Comparison of ENCODE assay signal across 17 cellular contexts in the genomic region with DNA sequence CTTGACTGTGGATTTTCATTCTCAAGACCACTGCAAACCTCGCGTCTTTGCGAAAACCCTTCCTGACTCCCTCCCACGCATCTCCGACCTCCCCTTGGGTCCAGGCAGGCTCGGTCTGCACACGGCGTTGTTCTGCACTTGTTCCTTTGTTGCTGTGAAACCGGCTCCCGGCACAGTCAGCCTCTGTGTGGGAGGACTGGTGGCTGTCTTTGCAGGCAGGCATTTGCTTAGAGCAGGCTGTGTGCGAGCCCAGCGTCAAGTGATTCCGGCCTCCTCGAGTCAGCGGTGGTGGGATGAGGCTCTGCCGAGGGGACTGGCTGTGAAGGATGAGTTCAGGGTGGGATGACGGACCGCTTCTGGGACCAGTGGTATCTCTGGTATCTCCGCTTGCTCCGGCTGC.
"Had no signal": no experiment of that assay in that cellular context is flagged by ENCODE, and none has a peak within 500 bp of the region (broad histone marks: within the 10 kb centered on the region; RNA-seq: fewer than 3 reads in every experiment).

No MANE protein-coding gene starts in this region.

- H3K27me3 ChIP-seq: right lobe of liver, upper lobe of right lung had no signal

- H3K9me3 ChIP-seq: prostate gland, right lobe of liver, upper lobe of right lung had no signal

- H3K4me1 ChIP-seq: prostate gland, right lobe of liver, upper lobe of right lung had no signal

- H3K36me3 ChIP-seq: cardiac muscle cell, prostate gland, right lobe of liver, upper lobe of right lung had no signal

- ATAC-seq: activated CD8-positive, alpha-beta memory T cell treated with anti-CD3 and anti-CD28 coated beads, Interleukin-2, amount 10 ng/mL, durations not matched to agents 7 days and 5 days; activated T-cell treated with anti-CD3 and anti-CD28 coated beads, Interleukin-2, amount 50 U/mL, for 4 hours; effector memory CD8-positive, alpha-beta T cell; left lobe of liver; right lobe of liver; stimulated activated naive B cell treated with anti-CD40 and anti-IgM and Interleukin-4, amounts not matched to agents 10 μg/mL and 1 μg/mL and 100 μg/mL, for 72 hours; upper lobe of right lung had no signal

- H3K27ac ChIP-seq: cardiac muscle cell, prostate gland, right lobe of liver, upper lobe of right lung had no signal

- DNase-seq: activated CD4-positive, alpha-beta T cell treated with anti-CD3 and anti-CD28 coated beads for 1 hour; activated CD4-positive, alpha-beta T cell treated with anti-CD3 and anti-CD28 coated beads, Interleukin-2, amount 50 U/mL, for 48 hours; activated CD8-positive, alpha-beta memory T cell treated with anti-CD3 and anti-CD28 coated beads, Interleukin-2, amount 10 ng/mL, durations not matched to agents 7 days and 5 days; activated effector memory CD4-positive, alpha-beta T cell treated with anti-CD3 and anti-CD28 coated beads, Interleukin-2, amount 50 U/mL, for 16 hours; activated naive CD8-positive, alpha-beta T cell treated with anti-CD3 and anti-CD28 coated beads for 36 hours; activated T-cell treated with anti-CD3 and anti-CD28 coated beads, Interleukin-2, amount 50 U/mL, for 4 hours; cortex of kidney; effector memory CD8-positive, alpha-beta T cell; mesendoderm; right lobe of liver; stimulated activated CD4-positive, alpha-beta T cell treated with anti-CD3 and anti-CD28 coated beads, Interleukin-2, amount 100 ng/mL, for 24 hours; stimulated activated naive B cell treated with anti-CD40 and anti-IgM and Interleukin-4, amounts not matched to agents 10 μg/mL and 1 μg/mL and 100 μg/mL, for 72 hours; T-helper 9 cell; upper lobe of right lung had no signal

- H3K4me3 ChIP-seq: cardiac muscle cell, prostate gland, right lobe of liver, upper lobe of right lung had no signal
